1 cellular context compared by ENCODE assay signal in the genomic region with DNA sequence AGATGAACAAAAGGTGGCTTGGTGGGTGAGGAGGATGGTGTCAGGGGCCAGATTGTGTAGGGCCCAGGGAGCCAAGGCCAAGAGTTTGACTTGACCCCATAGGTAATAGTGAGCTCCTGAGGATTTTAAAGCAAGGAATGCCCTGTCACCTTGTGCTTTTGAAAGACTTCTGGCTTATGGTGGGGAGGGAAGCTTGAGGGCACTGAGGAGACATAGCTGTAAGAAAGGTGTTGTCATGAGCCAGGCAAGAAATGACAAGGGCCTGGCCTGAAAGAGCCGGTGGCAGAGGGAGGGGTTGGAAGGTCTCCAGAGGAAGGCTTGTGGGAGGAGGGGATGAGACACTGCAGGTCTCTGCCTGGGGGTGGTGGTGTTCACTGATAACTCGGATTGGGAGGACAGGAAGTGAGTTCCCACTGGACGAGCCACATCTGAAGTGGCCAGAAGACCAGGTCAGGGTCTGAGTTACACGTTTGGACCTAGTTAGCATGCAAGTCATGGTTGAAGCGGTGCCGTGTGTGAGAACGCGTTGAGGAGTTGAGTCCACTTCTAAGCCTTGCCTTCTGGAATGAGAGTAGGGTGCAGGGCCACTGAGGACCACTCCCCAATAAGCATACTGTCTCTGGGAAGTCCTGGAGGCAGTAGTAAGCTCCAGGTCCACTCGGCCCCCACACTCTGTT.
TF ChIP-seq lines count a peak whose summit lies in the region.

No MANE protein-coding gene starts in this region.

TF ChIP-seq in K562, 482 proteins besides CTCF, POLR2A, EP300 and RAD21 (continued from another document and continues in another):
- peak; percentile 23 for TF ChIP-seq CHD7 (IDR thresholded peaks at IDR 0.05; ENCODE audit: low read depth, low read length)
- no peak for TF ChIP-seq HEY1 (CRISPR knock-in tag; IDR thresholded peaks at IDR 0.05; ENCODE audit: borderline replicate concordance)
- 0 out of 2 replicates have a peak, but pooled peaks have one; percentile 9 for TF ChIP-seq ZBTB33 (CRISPR knock-in tag; IDR thresholded peaks at IDR 0.05)
- TF ChIP-seq, protein P1, sequence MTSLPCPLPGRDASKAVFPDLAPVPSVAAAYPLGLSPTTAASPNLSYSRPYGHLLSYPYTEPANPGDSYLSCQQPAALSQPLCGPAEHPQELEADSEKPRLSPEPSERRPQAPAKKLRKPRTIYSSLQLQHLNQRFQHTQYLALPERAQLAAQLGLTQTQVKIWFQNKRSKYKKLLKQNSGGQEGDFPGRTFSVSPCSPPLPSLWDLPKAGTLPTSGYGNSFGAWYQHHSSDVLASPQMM (CRISPR knock-in tag; IDR thresholded peaks at IDR 0.05) = no peak
- peak; percentile 66 for TF ChIP-seq MYC (IDR thresholded peaks at IDR 0.05; ENCODE audit: low read depth, low read length)
- no peak for TF ChIP-seq MYC (CRISPR knock-in tag; IDR thresholded peaks at IDR 0.05; ENCODE audit: borderline replicate concordance, low read depth)
- TF ChIP-seq CTCFL (IDR thresholded peaks at IDR 0.05; ENCODE audit: borderline replicate concordance, insufficient read depth, low read depth, low read length, poor library complexity, severe bottlenecking) = no peak
- peak; percentile 95 for TF ChIP-seq CBFA2T3 (IDR thresholded peaks at IDR 0.05)
- TF ChIP-seq MAFG (tag; conservative IDR thresholded peaks at IDR 0.05) = peak; percentile 66
- TF ChIP-seq IFI16 (CRISPR knock-in tag; IDR thresholded peaks at IDR 0.05) = no peak
- 0 out of 2 replicates have a peak, but pooled peaks have one; percentile 15 for TF ChIP-seq HIVEP1 (CRISPR knock-in tag; IDR thresholded peaks at IDR 0.05)
- peak; percentile 53; the same call in 1 of the 2 replicates for TF ChIP-seq ZBTB17 (CRISPR knock-in tag; IDR thresholded peaks at IDR 0.05)
- TF ChIP-seq EGR1 (conservative IDR thresholded peaks at IDR 0.05) = peak; percentile 70
- TF ChIP-seq, protein P2, sequence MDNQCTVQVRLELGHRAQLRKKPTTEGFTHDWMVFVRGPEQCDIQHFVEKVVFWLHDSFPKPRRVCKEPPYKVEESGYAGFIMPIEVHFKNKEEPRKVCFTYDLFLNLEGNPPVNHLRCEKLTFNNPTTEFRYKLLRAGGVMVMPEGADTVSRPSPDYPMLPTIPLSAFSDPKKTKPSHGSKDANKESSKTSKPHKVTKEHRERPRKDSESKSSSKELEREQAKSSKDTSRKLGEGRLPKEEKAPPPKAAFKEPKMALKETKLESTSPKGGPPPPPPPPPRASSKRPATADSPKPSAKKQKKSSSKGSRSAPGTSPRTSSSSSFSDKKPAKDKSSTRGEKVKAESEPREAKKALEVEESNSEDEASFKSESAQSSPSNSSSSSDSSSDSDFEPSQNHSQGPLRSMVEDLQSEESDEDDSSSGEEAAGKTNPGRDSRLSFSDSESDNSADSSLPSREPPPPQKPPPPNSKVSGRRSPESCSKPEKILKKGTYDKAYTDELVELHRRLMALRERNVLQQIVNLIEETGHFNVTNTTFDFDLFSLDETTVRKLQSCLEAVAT (IDR thresholded peaks at IDR 0.05) = peak in 1 of 2 experiments; percentile 52; a peak in 1 of 4 replicates
- TF ChIP-seq SIN3A (IDR thresholded peaks at IDR 0.05; ENCODE audit: borderline replicate concordance in 2 of 2, control insufficient read depth in 1 of 2, low read depth in 2 of 2, low read length in 2 of 2) = 0 out of 4 replicates have a peak, but pooled peaks of 1 of the 2 experiments have one; percentile 49
- TF ChIP-seq YY1 (IDR thresholded peaks at IDR 0.05; ENCODE audit: borderline replicate concordance in 1 of 3, control insufficient read depth in 1 of 3, extremely low read depth in 1 of 3, insufficient read depth in 3 of 3, insufficient read length in 1 of 3, insufficient replicate concordance in 2 of 3, low read depth in 1 of 3, low read length in 2 of 3) = peak in 1 of 3 experiments; percentile 19
- TF ChIP-seq KAT7 (CRISPR knock-in tag; IDR thresholded peaks at IDR 0.05; ENCODE audit: borderline replicate concordance) = peak; percentile 60; the same call in 1 of the 2 replicates
- peak; percentile 79; the same call in 1 of the 2 replicates for TF ChIP-seq POLR2AphosphoS5 (IDR thresholded peaks at IDR 0.05; ENCODE audit: control insufficient read depth, insufficient read depth, low read depth, low read length)
- TF ChIP-seq JUND (IDR thresholded peaks at IDR 0.05; ENCODE audit: borderline replicate concordance, low read depth, low read length) = peak; percentile 77
- TF ChIP-seq JUND (tag; IDR thresholded peaks at IDR 0.05; ENCODE audit: borderline replicate concordance, low read depth, low read length) = peak; percentile 62; the same call in 1 of the 3 replicates
- peak; percentile 71 to 92; a peak in 3 of 4 replicates for TF ChIP-seq RCOR1 (IDR thresholded peaks at IDR 0.05; ENCODE audit: borderline replicate concordance in 1 of 2, low read depth in 2 of 2, low read length in 2 of 2)
- TF ChIP-seq NCOR1 (IDR thresholded peaks at IDR 0.05) = peak; percentile 90
- TF ChIP-seq ZNF707 (CRISPR knock-in tag; conservative IDR thresholded peaks at IDR 0.05) = no peak
- 0 out of 2 replicates have a peak, but pooled peaks have one; percentile 17 for TF ChIP-seq DEAF1 (CRISPR knock-in tag; IDR thresholded peaks at IDR 0.05)
